Comparison of ENCODE assay signal across 16 cellular contexts in genomic region chr17:48299760-48300159, GRCh38.
A peak's percentile ranks its signal among the peaks of the same experiment; 100 is the strongest.
DNase-seq lines count a peak whose midpoint lies in the region; ATAC-seq and TF ChIP-seq lines count a peak whose summit lies in the region.
"Had no signal": no experiment of that assay in that cellular context is flagged by ENCODE, and none has a peak within 500 bp of the region (broad histone marks: within the 10 kb centered on the region; RNA-seq: fewer than 3 reads in every experiment).

No MANE protein-coding gene starts in this region.

- H3K27me3 ChIP-seq in mammary epithelial cell (ENCODE audit: insufficient read depth, low read length) = peaks cover 7% of the 10 kb centered on the region

- H3K4me3 Mint-ChIP-seq in MCF 10A (ENCODE audit: unreplicated experiment) = no peak overlapping the region
- no peak overlapping the region for H3K4me3 Mint-ChIP-seq in activated CD8-positive, alpha-beta T cell treated with anti-CD3 and anti-CD28 coated beads for 36 hours
- H3K4me3 Mint-ChIP-seq: endodermal cell had no signal

- H3K9ac ChIP-seq in mammary epithelial cell (ENCODE audit: insufficient read depth, low read length) = no peak overlapping the region

- WGBS in mammary epithelial cell (ENCODE audit: low coverage, missing lambda C conversion rate) = 73% methylated on average over 1 of the region's 1 CpG

- no peak overlapping the region for H3K27ac Mint-ChIP-seq in MCF 10A (ENCODE audit: low read depth, unreplicated experiment)
- H3K27ac Mint-ChIP-seq in activated CD8-positive, alpha-beta T cell treated with anti-CD3 and anti-CD28 coated beads for 36 hours = peak overlapping the region; percentile 36
- H3K27ac Mint-ChIP-seq: endodermal cell had no signal

- H3K4me2 ChIP-seq in mammary epithelial cell (ENCODE audit: insufficient read depth, low read depth, low read length) = no peak overlapping the region

- no peaks in the 10 kb centered on the region for H3K9me3 ChIP-seq in mammary epithelial cell (replicated peaks; ENCODE audit: insufficient read depth, low read length)
- H3K9me3 ChIP-seq: gastroesophageal sphincter, prostate gland, stomach had no signal

- CTCF ChIA-PET in mammary epithelial cell (lab: Charles Lee; ENCODE audit: low non-redundant PET) (no interaction called here), MCF 10A (lab: Yijun Ruan, JAX) (interaction anchor here (0.6 to 1.0 kb wide), 3 partner anchors 52 to 336 kb away, joined by 3 to 4 read pairs (median 4); no protein-coding TSS in a partner anchor)
- CTCF ChIA-PET in activated CD8-positive, alpha-beta T cell treated with anti-CD3 and anti-CD28 coated beads for 36 hours (lab: Charles Lee) = interaction anchor here (0.9 to 2.5 kb wide), 4 partner anchors 9 to 293 kb away, joined by 3 to 6 read pairs (median 4); partner anchors contain the start of gene HOXB5

- POLR2A ChIA-PET in MCF 10A (lab: Yijun Ruan, JAX) = no interaction called here
- POLR2A ChIA-PET in activated CD8-positive, alpha-beta T cell treated with anti-CD3 and anti-CD28 coated beads for 36 hours (lab: Charles Lee) = no interaction called here

- in situ Hi-C loops in mammary epithelial cell (cut with MboI; ENCODE audit: low sequenced_read_pairs in 2 of 2) = no loop called here

- no peak overlapping the region for H3K27ac ChIP-seq in mammary epithelial cell (ENCODE audit: insufficient read depth, low read depth, low read length)
- H3K27ac ChIP-seq: gastroesophageal sphincter, prostate gland, stomach had no signal

- DNase-seq in mammary epithelial cell (peak; percentile 9), MCF 10A (ENCODE audit: unreplicated experiment) (no peak), A172 (ENCODE audit: low spot score) (no peak), NCI-H69 (lab: John Stamatoyannopoulos, UW) (no peak), NCI-H1048 (lab: John Stamatoyannopoulos, UW) (no peak)
- DNase-seq in activated CD8-positive, alpha-beta T cell treated with anti-CD3 and anti-CD28 coated beads for 36 hours = no peak
- no peak for DNase-seq in stimulated activated naive CD8-positive, alpha-beta T cell treated with anti-CD3 and anti-CD28 coated beads, Interleukin-15, Interleukin-2, amounts not matched to agents 100 U/mL and 50 U/mL, for 24 hours
- DNase-seq: DND-41, endodermal cell, islet precursor cell, NCI-H187 treated with DMSO at 0.1 percent for 48 hours, SHP77, stomach had no signal

- H4K20me1 ChIP-seq in mammary epithelial cell (ENCODE audit: insufficient read depth, low read length) = no peaks in the 10 kb centered on the region

- no peak for TF ChIP-seq CTCF in mammary epithelial cell (conservative IDR thresholded peaks at IDR 0.05 in 1 of 2, IDR thresholded peaks at IDR 0.05 in 1 of 2; ENCODE audit: extremely low read depth in 1 of 2, insufficient read depth in 1 of 2, low read depth in 1 of 2, low read length in 2 of 2)
- TF ChIP-seq CTCF in MCF 10A (IDR thresholded peaks at IDR 0.05; ENCODE audit: unreplicated experiment) = no peak
- TF ChIP-seq CTCF in activated CD8-positive, alpha-beta T cell treated with anti-CD3 and anti-CD28 coated beads for 36 hours (IDR thresholded peaks at IDR 0.05) = no peak

- peak; percentile 46 for ATAC-seq in GM21786 (IDR thresholded peaks at IDR 0.05; ENCODE audit: unreplicated experiment)
- peak; percentile 18 for ATAC-seq in activated CD8-positive, alpha-beta T cell treated with anti-CD3 and anti-CD28 coated beads for 36 hours
- peak; percentile 50 for ATAC-seq in stimulated activated naive CD8-positive, alpha-beta T cell treated with anti-CD3 and anti-CD28 coated beads, Interleukin-15, Interleukin-2, amounts not matched to agents 100 U/mL and 50 U/mL, for 24 hours
- ATAC-seq: gastroesophageal sphincter had no signal

- H3K4me1 Mint-ChIP-seq in MCF 10A (ENCODE audit: insufficient read depth, unreplicated experiment) = no peaks in the 10 kb centered on the region
- H3K4me1 Mint-ChIP-seq in activated CD8-positive, alpha-beta T cell treated with anti-CD3 and anti-CD28 coated beads for 36 hours (ENCODE audit: low read depth) = peaks cover 68% of the 10 kb centered on the region

- no peak overlapping the region for H3K4me3 ChIP-seq in mammary epithelial cell (replicated peaks in 1 of 3; ENCODE audit: insufficient read depth in 1 of 3, low read depth in 2 of 3, low read length in 3 of 3)
- H3K4me3 ChIP-seq: gastroesophageal sphincter, prostate gland, stomach had no signal

- BruUV-seq in mammary epithelial cell (replicated peaks; lab: Mats Ljungman, UMichigan) (no TSS peak), MCF 10A (replicated peaks; lab: Mats Ljungman, UMichigan) (no TSS peak)

- dilution Hi-C loops in mammary epithelial cell (cut with HindIII; ENCODE audit: low sequenced_read_pairs) = no loop called here

- no peak overlapping the region for H2AFZ ChIP-seq in mammary epithelial cell (ENCODE audit: low read depth, low read length)

- peaks cover 66% of the 10 kb centered on the region for H3K27me3 Mint-ChIP-seq in MCF 10A (ENCODE audit: insufficient read depth, unreplicated experiment)
- H3K27me3 Mint-ChIP-seq in activated CD8-positive, alpha-beta T cell treated with anti-CD3 and anti-CD28 coated beads for 36 hours = no peaks in the 10 kb centered on the region

- H3K4me1 ChIP-seq in mammary epithelial cell (ENCODE audit: insufficient read depth, low read length) = no peaks in the 10 kb centered on the region
- H3K4me1 ChIP-seq: gastroesophageal sphincter, prostate gland, stomach had no signal

- no peaks in the 10 kb centered on the region for H3K9me3 Mint-ChIP-seq in MCF 10A (ENCODE audit: unreplicated experiment)
- no peaks in the 10 kb centered on the region for H3K9me3 Mint-ChIP-seq in activated CD8-positive, alpha-beta T cell treated with anti-CD3 and anti-CD28 coated beads for 36 hours
- H3K9me3 Mint-ChIP-seq: endodermal cell had no signal

- no peaks in the 10 kb centered on the region for H3K79me2 ChIP-seq in mammary epithelial cell (ENCODE audit: insufficient read depth, low read length)

- intact Hi-C loops in mammary epithelial cell (cut with micrococcal nuclease) = no loop called here
- intact Hi-C loops in MCF 10A (cut with micrococcal nuclease) = no loop called here
- intact Hi-C loops in activated CD8-positive, alpha-beta T cell treated with anti-CD3 and anti-CD28 coated beads for 36 hours (cut with micrococcal nuclease) = no loop called here

- H3K36me3 ChIP-seq in mammary epithelial cell (ENCODE audit: insufficient read depth, low read length) = no peaks in the 10 kb centered on the region
- H3K36me3 ChIP-seq: gastroesophageal sphincter, prostate gland, stomach had no signal

- no peaks in the 10 kb centered on the region for H3K36me3 Mint-ChIP-seq in MCF 10A (ENCODE audit: insufficient read depth, unreplicated experiment)
- H3K36me3 Mint-ChIP-seq in activated CD8-positive, alpha-beta T cell treated with anti-CD3 and anti-CD28 coated beads for 36 hours (ENCODE audit: low read depth) = peaks cover 6% of the 10 kb centered on the region
